21 cellular contexts compared by ENCODE assay signal in the genomic region with DNA sequence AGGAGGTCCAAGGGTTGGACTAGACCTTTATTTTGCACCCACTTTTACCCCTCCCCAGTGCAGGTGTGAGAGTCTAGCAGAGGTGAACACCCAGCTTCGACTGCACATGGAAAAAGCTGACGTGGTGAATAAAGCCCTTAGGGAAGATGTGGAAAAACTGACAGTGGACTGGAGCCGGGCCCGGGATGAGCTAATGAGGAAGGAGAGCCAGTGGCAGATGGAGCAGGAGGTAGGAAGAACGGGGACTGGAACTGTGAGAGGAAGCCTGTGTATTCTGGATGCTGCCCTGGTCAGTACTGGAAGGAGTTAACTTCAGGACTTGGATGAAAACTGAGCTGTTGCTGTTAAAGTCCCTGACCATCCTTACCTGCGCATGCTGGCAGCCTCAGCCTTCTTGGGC. TPM values are rescaled to one million over a fixed set of nuclear protein-coding genes. Genes with fewer than 3 reads are reported as not detected.
"Had no signal": no experiment of that assay in that cellular context is flagged by ENCODE, and none has a peak within 500 bp of the region (broad histone marks: within the 10 kb centered on the region; RNA-seq: fewer than 3 reads in every experiment).

No MANE protein-coding gene starts in this region.

- H3K4me3 Mint-ChIP-seq: activated CD4-positive, alpha-beta memory T cell treated with anti-CD3 and anti-CD28 coated beads for 36 hours; activated CD4-positive, alpha-beta T cell treated with anti-CD3 and anti-CD28 coated beads for 36 hours; activated naive CD8-positive, alpha-beta T cell; naive B cell; T-helper 1 cell treated with Interleukin-12 subunit alpha and Interleukin-12 subunit beta and Interleukin-4 antibody, amounts not matched to agents 30 μg/mL and 1 μg/mL, for 36 hours had no signal

- FAIRE-seq: small intestine had no signal

- DNase-seq: activated CD4-positive, alpha-beta memory T cell treated with anti-CD3 and anti-CD28 coated beads for 36 hours; activated CD4-positive, alpha-beta T cell treated with anti-CD3 and anti-CD28 coated beads for 36 hours; activated effector memory CD4-positive, alpha-beta T cell treated with anti-CD3 and anti-CD28 coated beads, Interleukin-2, amount 50 U/mL, for 16 hours; activated T-cell treated with anti-CD3 and anti-CD28 coated beads, Interleukin-2, amount 50 U/mL, for 48 hours; anterior cingulate cortex; brain microvascular endothelial cell; left colon; naive B cell; retina; small intestine; stimulated activated CD4-positive, alpha-beta T cell treated with anti-CD3 and anti-CD28 coated beads, Interleukin-4, amount 100 ng/mL, for 4 hours; stimulated activated CD8-positive, alpha-beta memory T cell treated with anti-CD3 and anti-CD28 coated beads, Interleukin-4, amount 100 ng/mL, for 48 hours; stimulated activated naive CD8-positive, alpha-beta T cell treated with anti-CD3 and anti-CD28 coated beads, Interleukin-15, Interleukin-2, amounts not matched to agents 100 U/mL and 50 U/mL, for 24 hours; upper lobe of left lung had no signal

- H3K4me1 Mint-ChIP-seq: activated CD4-positive, alpha-beta T cell treated with anti-CD3 and anti-CD28 coated beads for 36 hours had no signal

- ATAC-seq: activated CD4-positive, alpha-beta T cell treated with anti-CD3 and anti-CD28 coated beads for 36 hours; gastrocnemius medialis; left colon; stimulated activated naive CD8-positive, alpha-beta T cell treated with anti-CD3 and anti-CD28 coated beads, Interleukin-15, Interleukin-2, amounts not matched to agents 100 U/mL and 50 U/mL, for 24 hours had no signal

- H3K27me3 Mint-ChIP-seq: activated CD4-positive, alpha-beta memory T cell treated with anti-CD3 and anti-CD28 coated beads for 36 hours; activated CD4-positive, alpha-beta T cell treated with anti-CD3 and anti-CD28 coated beads for 36 hours; activated naive CD8-positive, alpha-beta T cell; naive B cell had no signal

- H3K27ac ChIP-seq: brain microvascular endothelial cell, epithelial cell of prostate, upper lobe of left lung had no signal

- H3K9me3 Mint-ChIP-seq: activated CD4-positive, alpha-beta memory T cell treated with anti-CD3 and anti-CD28 coated beads for 36 hours; naive B cell; T-helper 1 cell treated with Interleukin-12 subunit alpha and Interleukin-12 subunit beta and Interleukin-4 antibody, amounts not matched to agents 30 μg/mL and 1 μg/mL, for 36 hours had no signal

- H3K9me3 ChIP-seq: gastrocnemius medialis, neutrophil, upper lobe of left lung had no signal

- H3K27me3 ChIP-seq: brain microvascular endothelial cell, gastrocnemius medialis, neutrophil, upper lobe of left lung had no signal

- H3K27ac Mint-ChIP-seq: activated CD4-positive, alpha-beta memory T cell treated with anti-CD3 and anti-CD28 coated beads for 36 hours; activated CD4-positive, alpha-beta T cell treated with anti-CD3 and anti-CD28 coated beads for 36 hours; activated naive CD8-positive, alpha-beta T cell; T-helper 1 cell treated with Interleukin-12 subunit alpha and Interleukin-12 subunit beta and Interleukin-4 antibody, amounts not matched to agents 30 μg/mL and 1 μg/mL, for 36 hours had no signal

- H3K36me3 Mint-ChIP-seq: activated naive CD8-positive, alpha-beta T cell; naive B cell had no signal

- H3K4me3 ChIP-seq: gastrocnemius medialis, upper lobe of left lung had no signal

RNA-seq across cellular contexts. Expression of a gene that starts 27.9 kb away (rescaled TPM):
- total RNA-seq: activated CD4-positive, alpha-beta memory T cell treated with anti-CD3 and anti-CD28 coated beads for 36 hours; activated CD4-positive, alpha-beta T cell treated with anti-CD3 and anti-CD28 coated beads for 36 hours; dermis microvascular lymphatic vessel endothelial cell; gastrocnemius medialis; mononuclear cell had no signal
